Comparison of ENCODE assay signal across 14 cellular contexts in the genomic region with DNA sequence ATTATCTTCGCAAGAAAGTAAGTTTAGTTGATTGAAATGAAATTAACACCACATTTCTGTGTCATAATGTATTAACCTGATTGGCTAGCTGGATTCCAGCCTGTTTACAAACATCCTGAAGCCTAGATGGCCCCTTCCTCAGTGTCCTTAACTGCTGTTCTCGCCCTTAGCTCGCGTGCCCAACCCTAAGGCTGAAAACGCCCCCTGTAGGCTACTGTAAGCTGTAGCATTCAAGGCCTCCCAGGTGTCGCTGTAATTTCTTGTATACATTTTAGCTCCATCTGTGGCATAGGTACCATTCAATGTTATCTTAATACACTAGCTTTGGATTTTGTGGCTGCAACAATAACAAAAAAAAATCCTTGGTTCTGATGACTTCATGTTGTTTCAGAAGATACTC.
A peak's percentile ranks its signal among the peaks of the same experiment; 100 is the strongest.
DNase-seq lines count a peak whose midpoint lies in the region; ATAC-seq and TF ChIP-seq lines count a peak whose summit lies in the region.
"Had no signal": no experiment of that assay in that cellular context is flagged by ENCODE, and none has a peak within 500 bp of the region (broad histone marks: within the 10 kb centered on the region; RNA-seq: fewer than 3 reads in every experiment).

No MANE protein-coding gene starts in this region.

- H3K4me3 ChIP-seq in LNCaP clone FGC (ENCODE audit: low read depth, low read length): no peak overlapping the region
- H3K4me3 ChIP-seq: gastrocnemius medialis, spleen had no signal

- TF ChIP-seq POLR2A in GM18505 (IDR thresholded peaks at IDR 0.05; ENCODE audit: borderline replicate concordance, extremely low read depth, insufficient read depth, insufficient read length): no peak

- DNase-seq in ACHN (peak; percentile 47), LNCaP clone FGC (ENCODE audit: low read depth) (no peak), fibroblast of gingiva (ENCODE audit: low read depth) (peak; percentile 25), GM19238 (ENCODE audit: insufficient read length, low spot score) (no peak)
- no peak for DNase-seq in stimulated activated naive CD8-positive, alpha-beta T cell treated with anti-CD3 and anti-CD28 coated beads, Interleukin-15, amount 100 ng/mL, for 72 hours
- DNase-seq: COR-L47, gastrocnemius medialis, MV-4-11, spleen had no signal

- no peak overlapping the region for H3K27ac Mint-ChIP-seq in stimulated activated naive CD8-positive, alpha-beta T cell treated with anti-CD3 and anti-CD28 coated beads, Interleukin-15, amount 100 ng/mL, for 72 hours
- H3K27ac Mint-ChIP-seq: activated T-helper 17 cell treated with anti-CD3 and anti-CD28 coated beads, Interleukin-2, amount 50 U/mL, for 72 hours; stimulated activated memory B cell treated with anti-CD40 and anti-IgM and Interleukin-4, amounts not matched to agents 10 μg/mL and 1 μg/mL and 100 μg/mL, for 72 hours had no signal

- H3K4me3 Mint-ChIP-seq in stimulated activated naive CD8-positive, alpha-beta T cell treated with anti-CD3 and anti-CD28 coated beads, Interleukin-15, amount 100 ng/mL, for 72 hours: no peak overlapping the region
- H3K4me3 Mint-ChIP-seq: activated T-helper 17 cell treated with anti-CD3 and anti-CD28 coated beads, Interleukin-2, amount 50 U/mL, for 72 hours; stimulated activated memory B cell treated with anti-CD40 and anti-IgM and Interleukin-4, amounts not matched to agents 10 μg/mL and 1 μg/mL and 100 μg/mL, for 72 hours had no signal

- in situ Hi-C loops in ACHN (cut with HindIII; ENCODE audit: low pct_ligation_motif_present, low pct_unique_long_range_greater_than_20kb, low sequenced_read_pairs): no loop called here

- H3K4me1 Mint-ChIP-seq in stimulated activated naive CD8-positive, alpha-beta T cell treated with anti-CD3 and anti-CD28 coated beads, Interleukin-15, amount 100 ng/mL, for 72 hours: no peaks in the 10 kb centered on the region
- H3K4me1 Mint-ChIP-seq: activated T-helper 17 cell treated with anti-CD3 and anti-CD28 coated beads, Interleukin-2, amount 50 U/mL, for 72 hours; stimulated activated memory B cell treated with anti-CD40 and anti-IgM and Interleukin-4, amounts not matched to agents 10 μg/mL and 1 μg/mL and 100 μg/mL, for 72 hours had no signal

- ATAC-seq in GM18505 (IDR thresholded peaks at IDR 0.05; ENCODE audit: unreplicated experiment): no peak
- ATAC-seq in stimulated activated naive CD8-positive, alpha-beta T cell treated with anti-CD3 and anti-CD28 coated beads, Interleukin-15, amount 100 ng/mL, for 72 hours: no peak
- no peak for ATAC-seq in GM18498 (IDR thresholded peaks at IDR 0.05; ENCODE audit: unreplicated experiment)
- ATAC-seq: activated T-helper 17 cell treated with anti-CD3 and anti-CD28 coated beads, Interleukin-2, amount 50 U/mL, for 72 hours; gastrocnemius medialis; stimulated activated memory B cell treated with anti-CD40 and anti-IgM and Interleukin-4, amounts not matched to agents 10 μg/mL and 1 μg/mL and 100 μg/mL, for 72 hours had no signal

- H3K27me3 Mint-ChIP-seq in stimulated activated naive CD8-positive, alpha-beta T cell treated with anti-CD3 and anti-CD28 coated beads, Interleukin-15, amount 100 ng/mL, for 72 hours: no peaks in the 10 kb centered on the region
- H3K27me3 Mint-ChIP-seq: activated T-helper 17 cell treated with anti-CD3 and anti-CD28 coated beads, Interleukin-2, amount 50 U/mL, for 72 hours; stimulated activated memory B cell treated with anti-CD40 and anti-IgM and Interleukin-4, amounts not matched to agents 10 μg/mL and 1 μg/mL and 100 μg/mL, for 72 hours had no signal

- peaks cover 22 to 50% of the 10 kb centered on the region in 2 donors for H3K9me3 Mint-ChIP-seq in stimulated activated naive CD8-positive, alpha-beta T cell treated with anti-CD3 and anti-CD28 coated beads, Interleukin-15, amount 100 ng/mL, for 72 hours

- TF ChIP-seq CTCF in GM12872 (IDR thresholded peaks at IDR 0.05; ENCODE audit: insufficient read depth, low read depth, low read length) (peak; percentile 23; the same call in 1 of the 3 replicates), LNCaP clone FGC (IDR thresholded peaks at IDR 0.05; ENCODE audit: control insufficient read depth, extremely low read depth, insufficient read depth) (peak; percentile 22)

Comparison
In these comparisons a context has a peak if more than half of its experiments do, and no peak if none do; other contexts are left out.
1. DNase-seq: peak in ACHN (single experiment) and fibroblast of gingiva (single experiment); none in LNCaP clone FGC (single experiment), stimulated activated naive CD8-positive, alpha-beta T cell treated with anti-CD3 and anti-CD28 coated beads, Interleukin-15, amount 100 ng/mL, for 72 hours (0 of 2) and GM19238 (single experiment).